ENCODE assay signal across 15 cellular contexts in genomic region chr20:57660510-57661199, GRCh38. TPM values are rescaled to one million over a fixed set of nuclear protein-coding genes. Genes with fewer than 3 reads are reported as not detected.
DNase-seq lines count a peak whose midpoint lies in the region; ATAC-seq and TF ChIP-seq lines count a peak whose summit lies in the region.
"Had no signal": no experiment of that assay in that cellular context is flagged by ENCODE, and none has a peak within 500 bp of the region (broad histone marks: within the 10 kb centered on the region; RNA-seq: fewer than 3 reads in every experiment).

No MANE protein-coding gene starts in this region.

- no peaks in the 10 kb centered on the region for H4K20me1 ChIP-seq in neural progenitor cell (ENCODE audit: low read depth)

- peaks cover 14% of the 10 kb centered on the region for H3K36me3 Mint-ChIP-seq in activated T-cell treated with anti-CD3 and anti-CD28 coated beads, Interleukin-2, amount 50 U/mL, for 24 hours (ENCODE audit: low read depth)
- H3K36me3 Mint-ChIP-seq in activated T-cell treated with anti-CD3 and anti-CD28 coated beads, Interleukin-2, amount 50 U/mL, for 72 hours (ENCODE audit: insufficient read depth in 2 of 2) = no peaks in the 10 kb centered on the region
- no peaks in the 10 kb centered on the region for H3K36me3 Mint-ChIP-seq in neural progenitor cell
- H3K36me3 Mint-ChIP-seq: naive thymus-derived CD4-positive, alpha-beta T cell had no signal

- no peak overlapping the region for H3K4me3 ChIP-seq in body of pancreas
- no peak overlapping the region for H3K4me3 ChIP-seq in neural progenitor cell
- no peak overlapping the region for H3K4me3 ChIP-seq in transverse colon
- H3K4me3 ChIP-seq: smooth muscle cell had no signal

- TF ChIP-seq POLR2A in body of pancreas (IDR thresholded peaks at IDR 0.05) = no peak
- TF ChIP-seq POLR2A in transverse colon (IDR thresholded peaks at IDR 0.05) = no peak

- H3K4me1 Mint-ChIP-seq in activated T-cell treated with anti-CD3 and anti-CD28 coated beads, Interleukin-2, amount 50 U/mL, for 24 hours (ENCODE audit: low read depth) = peaks cover 17% of the 10 kb centered on the region
- peaks cover 10% of the 10 kb centered on the region for H3K4me1 Mint-ChIP-seq in activated T-cell treated with anti-CD3 and anti-CD28 coated beads, Interleukin-2, amount 50 U/mL, for 72 hours (ENCODE audit: low read depth)
- H3K4me1 Mint-ChIP-seq in neural progenitor cell = peaks cover 8% of the 10 kb centered on the region

- H3K4me1 ChIP-seq in body of pancreas (peaks cover 10% of the 10 kb centered on the region), neural progenitor cell (peaks cover 7% of the 10 kb centered on the region), transverse colon (peaks cover 3 to 9% (median 5%) of the 10 kb centered on the region in 4 donors)

- no peaks in the 10 kb centered on the region for H3K79me2 ChIP-seq in neural progenitor cell (ENCODE audit: low read depth)

- TF ChIP-seq CTCF in body of pancreas (IDR thresholded peaks at IDR 0.05) = no peak
- no peak for TF ChIP-seq CTCF in neural progenitor cell (IDR thresholded peaks at IDR 0.05)
- TF ChIP-seq CTCF in transverse colon (IDR thresholded peaks at IDR 0.05) = no peak

- in situ Hi-C loops in transverse colon (cut with MboI; ENCODE audit: low pct_ligation_motif_present in 1 of 4, low pct_unique_long_range_greater_than_20kb in 1 of 4, low sequenced_read_pairs in 3 of 4) = loop anchor here in 2 of 4 donors (25.0 kb wide), 2 partner anchors 227 to 427 kb away; no protein-coding TSS in a partner anchor

- H3K4me2 ChIP-seq in neural progenitor cell = no peak overlapping the region
- H3K4me2 ChIP-seq: smooth muscle cell had no signal

- no peak overlapping the region for H3K4me3 Mint-ChIP-seq in activated T-cell treated with anti-CD3 and anti-CD28 coated beads, Interleukin-2, amount 50 U/mL, for 24 hours
- H3K4me3 Mint-ChIP-seq in activated T-cell treated with anti-CD3 and anti-CD28 coated beads, Interleukin-2, amount 50 U/mL, for 72 hours = no peak overlapping the region
- H3K4me3 Mint-ChIP-seq in neural progenitor cell = no peak overlapping the region

- no peaks in the 10 kb centered on the region for H3F3A ChIP-seq in neural progenitor cell (ENCODE audit: low read depth)

- no peak overlapping the region for H3K27ac Mint-ChIP-seq in activated T-cell treated with anti-CD3 and anti-CD28 coated beads, Interleukin-2, amount 50 U/mL, for 24 hours
- no peak overlapping the region for H3K27ac Mint-ChIP-seq in activated T-cell treated with anti-CD3 and anti-CD28 coated beads, Interleukin-2, amount 50 U/mL, for 72 hours
- peak overlapping the region; percentile 39 for H3K27ac Mint-ChIP-seq in neural progenitor cell

- no peak overlapping the region for H3K27ac ChIP-seq in body of pancreas
- H3K27ac ChIP-seq in neural progenitor cell = no peak overlapping the region
- H3K27ac ChIP-seq in transverse colon = no peak overlapping the region

- H3K9me3 ChIP-seq in body of pancreas (no peaks in the 10 kb centered on the region), neural progenitor cell (ENCODE audit: low read depth) (no peaks in the 10 kb centered on the region), transverse colon (no peaks in the 10 kb centered on the region)
- H3K9me3 ChIP-seq: gastroesophageal sphincter had no signal

- intact Hi-C loops in body of pancreas (cut with DNase I) = no loop called here
- intact Hi-C loops in transverse colon (cut with DNase I; ENCODE audit: low total_unique reads) = no loop called here

- no peak for TF ChIP-seq EP300 in transverse colon (IDR thresholded peaks at IDR 0.05; ENCODE audit: low read depth)

- no peaks in the 10 kb centered on the region for H3K27me3 Mint-ChIP-seq in activated T-cell treated with anti-CD3 and anti-CD28 coated beads, Interleukin-2, amount 50 U/mL, for 24 hours
- H3K27me3 Mint-ChIP-seq in activated T-cell treated with anti-CD3 and anti-CD28 coated beads, Interleukin-2, amount 50 U/mL, for 72 hours (ENCODE audit: low read depth) = no peaks in the 10 kb centered on the region
- peaks cover 11% of the 10 kb centered on the region for H3K27me3 Mint-ChIP-seq in neural progenitor cell (ENCODE audit: insufficient read depth, low read depth)
- H3K27me3 Mint-ChIP-seq: naive thymus-derived CD4-positive, alpha-beta T cell had no signal

- no peaks in the 10 kb centered on the region for H3K9me3 Mint-ChIP-seq in activated T-cell treated with anti-CD3 and anti-CD28 coated beads, Interleukin-2, amount 50 U/mL, for 24 hours
- H3K9me3 Mint-ChIP-seq in activated T-cell treated with anti-CD3 and anti-CD28 coated beads, Interleukin-2, amount 50 U/mL, for 72 hours = peaks cover 0 to 2% of the 10 kb centered on the region in 2 donors
- no peaks in the 10 kb centered on the region for H3K9me3 Mint-ChIP-seq in neural progenitor cell

- H3K36me3 ChIP-seq in body of pancreas (replicated peaks in 1 of 2; ENCODE audit: insufficient read depth in 1 of 2, low read depth in 2 of 2) (no peaks in the 10 kb centered on the region), neural progenitor cell (no peaks in the 10 kb centered on the region), transverse colon (no peaks in the 10 kb centered on the region)

- DNase-seq in activated T-cell treated with anti-CD3 and anti-CD28 coated beads, Interleukin-2, amount 50 U/mL, for 24 hours = peak; percentile 9
- DNase-seq in activated T-cell treated with anti-CD3 and anti-CD28 coated beads, Interleukin-2, amount 50 U/mL, for 72 hours = no peak
- DNase-seq in body of pancreas = peak; percentile 0 to 8 (median 1)
- no peak for DNase-seq in neural progenitor cell (ENCODE audit: low spot score)
- peak; percentile 3 for DNase-seq in transverse colon
- DNase-seq in NOMO-1 treated with DMSO at 0.1 percent for 48 hours (lab: John Stamatoyannopoulos, UW; ENCODE audit: unreplicated experiment) = no peak
- DNase-seq in NCI-H82 treated with DMSO at 0.1 percent for 48 hours (lab: John Stamatoyannopoulos, UW; ENCODE audit: unreplicated experiment) = no peak
- DNase-seq: ACHN; activated CD4-positive, alpha-beta T cell treated with anti-CD3 and anti-CD28 coated beads for 4 hours; activated gamma-delta T cell had no signal

- no peak overlapping the region for H3K9ac ChIP-seq in neural progenitor cell

- 82 to 87% methylated on average over 16 of the region's 16 CpGs for WGBS in body of pancreas, 2 donors
- 84 to 86% methylated on average over 12 to 16 of the region's 16 CpGs for WGBS in transverse colon (ENCODE audit: low coverage in 1 of 2), 2 donors

- no peaks in the 10 kb centered on the region for H3K27me3 ChIP-seq in body of pancreas
- no peaks in the 10 kb centered on the region for H3K27me3 ChIP-seq in neural progenitor cell
- H3K27me3 ChIP-seq in transverse colon = no peaks in the 10 kb centered on the region
- H3K27me3 ChIP-seq: gastroesophageal sphincter had no signal

- ATAC-seq in activated T-cell treated with anti-CD3 and anti-CD28 coated beads, Interleukin-2, amount 50 U/mL, for 72 hours (replicated peaks in 1 of 2) = no peak
- ATAC-seq in body of pancreas (no peak), HG02884 (IDR thresholded peaks at IDR 0.05; ENCODE audit: unreplicated experiment) (no peak)
- ATAC-seq: gastroesophageal sphincter; naive thymus-derived CD4-positive, alpha-beta T cell had no signal

- no peak overlapping the region for H2AFZ ChIP-seq in neural progenitor cell (replicated peaks)

RNA-seq across cellular contexts. Expression of gene ZBP1, which starts 40.4 kb away (rescaled TPM):
- 1 to 10 TPM in 1 of 2 donors, under 1 TPM in 1; 0.70 to 1.6 TPM for total RNA-seq in activated T-cell treated with anti-CD3 and anti-CD28 coated beads, Interleukin-2, amount 50 U/mL, for 72 hours
- total RNA-seq in body of pancreas (under 1 TPM in 1 of 2 donors, not detected in 1; 0.26 TPM), neural progenitor cell (ENCODE audit: low replicate concordance) (not detected in 2 replicates), transverse colon (1 to 10 TPM in 2 of 4 donors, not detected in 2; 1.6 to 4.4 TPM)
- total RNA-seq: kidney epithelial cell, smooth muscle cell had no signal

RNA-seq across cellular contexts. Expression of gene PMEPA1, which starts 49.2 kb away (rescaled TPM):
- total RNA-seq in activated T-cell treated with anti-CD3 and anti-CD28 coated beads, Interleukin-2, amount 50 U/mL, for 72 hours = 1 to 10 TPM; 4.3 to 4.6 TPM
- 10 to 100 TPM; 22.7 to 23.9 TPM for total RNA-seq in body of pancreas
- total RNA-seq in neural progenitor cell (ENCODE audit: low replicate concordance) = 0.03 and 1.7 TPM in 2 replicates
- 10 to 100 TPM in 2 of 4 donors, 1 to 10 TPM in 2; 6.4 to 10.8 (median 8.4) TPM for total RNA-seq in transverse colon

Comparison
In these comparisons a context has a peak if more than half of its experiments do, and no peak if none do; other contexts are left out.
1. DNase-seq: peak in activated T-cell treated with anti-CD3 and anti-CD28 coated beads, Interleukin-2, amount 50 U/mL, for 24 hours (single experiment), body of pancreas (4 of 4) and transverse colon (single experiment); none in activated T-cell treated with anti-CD3 and anti-CD28 coated beads, Interleukin-2, amount 50 U/mL, for 72 hours (0 of 2), neural progenitor cell (single experiment), NOMO-1 treated with DMSO at 0.1 percent for 48 hours (single experiment) and NCI-H82 treated with DMSO at 0.1 percent for 48 hours (single experiment).